Comparison of ENCODE assay signal across 20 cellular contexts in genomic region chr1:162314226-162314625, GRCh38.
DNase-seq lines count a peak whose midpoint lies in the region; ATAC-seq and TF ChIP-seq lines count a peak whose summit lies in the region.
"Had no signal": no experiment of that assay in that cellular context is flagged by ENCODE, and none has a peak within 500 bp of the region (broad histone marks: within the 10 kb centered on the region; RNA-seq: fewer than 3 reads in every experiment).

No MANE protein-coding gene starts in this region.

- DNase-seq in SK-N-SH = no peak
- DNase-seq in IMR-90 = no peak
- peak; percentile 64 for DNase-seq in NCI-H69 (lab: John Stamatoyannopoulos, UW)
- peak; percentile 28 for DNase-seq in iris pigment epithelial cell (ENCODE audit: low read depth)
- no peak for DNase-seq in DMS79 (lab: John Stamatoyannopoulos, UW)
- DNase-seq: 8988T; ACHN; AML-193; C1 segment of cervical spinal cord; Calu3; CD4-positive, alpha-beta memory T cell; COR-L47; DMS79 treated with DMSO at 0.1 percent for 48 hours; GM23248; HFFc6 had no signal

- dilution Hi-C loops in IMR-90 (cut with HindIII; ENCODE audit: low sequenced_read_pairs, unreplicated experiment) = no loop called here

- no peak overlapping the region for H2BK120ac ChIP-seq in IMR-90 (ENCODE audit: low read depth, low read length)

- H3K27ac ChIP-seq in SK-N-SH (ENCODE audit: low read depth in 2 of 2, low read length in 1 of 2) (no peak overlapping the region), IMR-90 (ENCODE audit: insufficient read depth, low read length) (no peak overlapping the region)
- H3K27ac ChIP-seq: A549, GM23248 had no signal

- H3K4ac ChIP-seq in IMR-90 (ENCODE audit: low read depth, low read length) = no peak overlapping the region

- CTCF ChIA-PET in SK-N-SH (lab: Yijun Ruan, JAX) = interaction anchor here (1.0 to 1.2 kb wide), 2 partner anchors 9 to 258 kb away, joined by 3 to 4 read pairs; no protein-coding TSS in a partner anchor
- CTCF ChIA-PET in IMR-90 (lab: Yijun Ruan, JAX) = no interaction called here

- no peaks in the 10 kb centered on the region for H3K79me1 ChIP-seq in IMR-90 (ENCODE audit: low read depth in 1 of 2, low read length in 2 of 2)

- no peaks in the 10 kb centered on the region for H3K79me2 ChIP-seq in SK-N-SH (ENCODE audit: insufficient read depth)

- H2BK20ac ChIP-seq in IMR-90 (ENCODE audit: low read depth, low read length) = no peak overlapping the region

- ATAC-seq in SK-N-SH treated with all-trans-retinoic acid at 6 μM for 48 hours = no peak
- ATAC-seq in IMR-90 (ENCODE audit: low read depth) = no peak
- ATAC-seq in HG02870 (IDR thresholded peaks at IDR 0.05; ENCODE audit: unreplicated experiment) = no peak
- ATAC-seq: A549, GM12878 had no signal

- H2BK5ac ChIP-seq in IMR-90 (ENCODE audit: low read depth, low read length, poor library complexity, severe bottlenecking) = no peak overlapping the region

- no peak overlapping the region for H4K8ac ChIP-seq in IMR-90 (ENCODE audit: low read depth in 2 of 2, low read length in 2 of 2)

- H3K23ac ChIP-seq in IMR-90 (ENCODE audit: low read depth, low read length) = no peak overlapping the region

- no peak overlapping the region for H3K14ac ChIP-seq in IMR-90 (replicated peaks; ENCODE audit: low read depth, low read length)

- no peak overlapping the region for H3K56ac ChIP-seq in IMR-90 (ENCODE audit: extremely low read depth, insufficient read depth, low read length)

- BruUV-seq in IMR-90 (replicated peaks; lab: Mats Ljungman, UMichigan) = no TSS peak

- H3F3A ChIP-seq in SK-N-SH (replicated peaks; ENCODE audit: insufficient read depth) = no peaks in the 10 kb centered on the region

- H3K9me1 ChIP-seq in IMR-90 (ENCODE audit: insufficient read depth, low read length) = no peaks in the 10 kb centered on the region

- in situ Hi-C loops in IMR-90 (cut with MboI; ENCODE audit: low sequenced_read_pairs) = no loop called here

- no peak overlapping the region for H2BK15ac ChIP-seq in IMR-90 (ENCODE audit: low read depth, low read length)

- H2AFZ ChIP-seq in SK-N-SH (ENCODE audit: low read depth) (no peak overlapping the region), IMR-90 (replicated peaks; ENCODE audit: low read length, poor library complexity) (no peak overlapping the region)
- H2AFZ ChIP-seq: GM23248 had no signal

- TF ChIP-seq POLR2A in IMR-90 (IDR thresholded peaks at IDR 0.05; ENCODE audit: low read depth, low read length) = no peak

- peaks cover 0 to 16% of the 10 kb centered on the region in 2 experiments; a peak in 2 of 4 replicates for H3K4me1 ChIP-seq in SK-N-SH (ENCODE audit: control insufficient read depth in 1 of 2, insufficient read depth in 2 of 2, low read depth in 1 of 2, low read length in 1 of 2)
- no peaks in the 10 kb centered on the region for H3K4me1 ChIP-seq in IMR-90 (ENCODE audit: control insufficient read depth, insufficient read depth, low read length)
- H3K4me1 ChIP-seq: A549, HAP-1 had no signal

- no peak overlapping the region for H4K91ac ChIP-seq in IMR-90 (ENCODE audit: insufficient read depth, low read depth, low read length)

- H3K27me3 ChIP-seq in SK-N-SH (ENCODE audit: insufficient read depth) (0 out of 2 replicates have a peak, but pooled peaks cover 9% of the 10 kb centered on the region), IMR-90 (ENCODE audit: control insufficient read depth, insufficient read depth, low read length) (peaks cover 3% of the 10 kb centered on the region)

- H3K9me2 ChIP-seq in SK-N-SH = no peaks in the 10 kb centered on the region

- H3K9me3 ChIP-seq in SK-N-SH (no peaks in the 10 kb centered on the region), IMR-90 (ENCODE audit: control insufficient read depth, insufficient read depth, low read length) (no peaks in the 10 kb centered on the region)
- H3K9me3 ChIP-seq: A549, HAP-1 had no signal

- H3K36me3 ChIP-seq in SK-N-SH (replicated peaks in 1 of 2; ENCODE audit: control insufficient read depth in 1 of 2, insufficient read depth in 2 of 2, low read length in 1 of 2) (no peaks in the 10 kb centered on the region), IMR-90 (ENCODE audit: control insufficient read depth, insufficient read depth, low read length) (no peaks in the 10 kb centered on the region)
- H3K36me3 ChIP-seq: HAP-1 had no signal

- TF ChIP-seq RAD21 in SK-N-SH (IDR thresholded peaks at IDR 0.05; ENCODE audit: low read length) (no peak), IMR-90 (IDR thresholded peaks at IDR 0.05; ENCODE audit: low read length) (no peak)

- H4K5ac ChIP-seq in IMR-90 (ENCODE audit: low read depth, low read length) = no peak overlapping the region

- H3K4me2 ChIP-seq in SK-N-SH (no peak overlapping the region), IMR-90 (ENCODE audit: low read depth, low read length) (no peak overlapping the region)
- H3K4me2 ChIP-seq: A549 had no signal

- 54% methylated on average over 1 of the region's 1 CpG for WGBS in SK-N-SH (ENCODE audit: low lambda C conversion rate)
- WGBS in IMR-90 (ENCODE audit: extremely low coverage in 2 of 2, insufficient read length in 1 of 2), 2 experiments = no CpG with 5 or more reads among the region's 1 CpG

- H3K9ac ChIP-seq in SK-N-SH (no peak overlapping the region), IMR-90 (ENCODE audit: low read depth, low read length) (no peak overlapping the region)
- H3K9ac ChIP-seq: GM23248 had no signal

- TF ChIP-seq CTCF in SK-N-SH (IDR thresholded peaks at IDR 0.05) (no peak), IMR-90 (conservative IDR thresholded peaks at IDR 0.05; ENCODE audit: low read depth, low read length) (no peak)

- H3K4me3 ChIP-seq in SK-N-SH (ENCODE audit: low read depth in 2 of 2, low read length in 1 of 2) (no peak overlapping the region), IMR-90 (ENCODE audit: insufficient read depth, low read depth, low read length) (no peak overlapping the region)
- H3K4me3 ChIP-seq: A549, GM12878, GM23248, HAP-1 had no signal

- no peak overlapping the region for H2AK5ac ChIP-seq in IMR-90 (ENCODE audit: low read depth, low read length)

- no peak overlapping the region for H2AK9ac ChIP-seq in IMR-90 (replicated peaks; ENCODE audit: low read depth, low read length, poor library complexity)

- no peak overlapping the region for H3K18ac ChIP-seq in IMR-90 (ENCODE audit: low read depth, low read length)

- no peaks in the 10 kb centered on the region for H4K20me1 ChIP-seq in SK-N-SH (ENCODE audit: insufficient read depth)
- no peaks in the 10 kb centered on the region for H4K20me1 ChIP-seq in IMR-90 (ENCODE audit: insufficient read depth, low read length)

- POLR2A ChIA-PET in SK-N-SH (lab: Yijun Ruan, JAX) = no interaction called here
- POLR2A ChIA-PET in IMR-90 (lab: Charles Lee; ENCODE audit: unreplicated experiment) = no interaction called here

- intact Hi-C loops in IMR-90 (cut with micrococcal nuclease) = no loop called here

- TF ChIP-seq EP300 in SK-N-SH (IDR thresholded peaks at IDR 0.05; ENCODE audit: borderline replicate concordance in 1 of 2, low read depth in 1 of 2, low read length in 1 of 2) = no peak

TF ChIP-seq in SK-N-SH, 30 proteins besides CTCF, POLR2A, EP300 and RAD21 (continues in another document):
- TF ChIP-seq POLR2AphosphoS5 (IDR thresholded peaks at IDR 0.05; ENCODE audit: low read depth, low read length) = no peak
- peak; percentile 70 for TF ChIP-seq RFX5 (IDR thresholded peaks at IDR 0.05; ENCODE audit: low read length)
- no peak for TF ChIP-seq MXI1 (IDR thresholded peaks at IDR 0.05; ENCODE audit: low read depth, low read length)
- TF ChIP-seq GABPA (IDR thresholded peaks at IDR 0.05; ENCODE audit: low read depth) = no peak
- no peak for TF ChIP-seq CHD2 (IDR thresholded peaks at IDR 0.05; ENCODE audit: low read length, partially characterized antibody)
- no peak for TF ChIP-seq TCF12 (IDR thresholded peaks at IDR 0.05)

TF ChIP-seq in SK-N-SH treated with all-trans-retinoic acid at 6 μM for 48 hours, 23 proteins besides CTCF, POLR2A, EP300 and RAD21 (continues in another document):
- TF ChIP-seq ESRRG (CRISPR knock-in tag; IDR thresholded peaks at IDR 0.05) = no peak
- no peak for TF ChIP-seq PPARA (CRISPR knock-in tag; IDR thresholded peaks at IDR 0.05; ENCODE audit: borderline replicate concordance)
- TF ChIP-seq ZNF8 (CRISPR knock-in tag; IDR thresholded peaks at IDR 0.05) = no peak
- no peak for TF ChIP-seq ISL1 (CRISPR knock-in tag; IDR thresholded peaks at IDR 0.05)
- TF ChIP-seq GLIS3 (CRISPR knock-in tag; IDR thresholded peaks at IDR 0.05) = no peak
- no peak for TF ChIP-seq ZNF70 (CRISPR knock-in tag; IDR thresholded peaks at IDR 0.05)
- TF ChIP-seq SNAI2 (CRISPR knock-in tag; IDR thresholded peaks at IDR 0.05) = no peak
- no peak for TF ChIP-seq OSR1 (CRISPR knock-in tag; IDR thresholded peaks at IDR 0.05)
- no peak for TF ChIP-seq CSDC2 (CRISPR knock-in tag; IDR thresholded peaks at IDR 0.05)

TF ChIP-seq in IMR-90, 13 proteins besides CTCF, POLR2A, EP300 and RAD21:
- no peak for TF ChIP-seq CEBPB (IDR thresholded peaks at IDR 0.05; ENCODE audit: low read depth, low read length)
- peak; percentile 66 for TF ChIP-seq RFX5 (IDR thresholded peaks at IDR 0.05; ENCODE audit: low read depth, low read length)

Comparison
In these comparisons a context has a peak if more than half of its experiments do, and no peak if none do; other contexts are left out.
1. DNase-seq: peak in NCI-H69 (single experiment) and iris pigment epithelial cell (single experiment); none in SK-N-SH (single experiment), IMR-90 (single experiment) and DMS79 (single experiment).